Comparison of ENCODE assay signal across 35 cellular contexts in the genomic region with DNA sequence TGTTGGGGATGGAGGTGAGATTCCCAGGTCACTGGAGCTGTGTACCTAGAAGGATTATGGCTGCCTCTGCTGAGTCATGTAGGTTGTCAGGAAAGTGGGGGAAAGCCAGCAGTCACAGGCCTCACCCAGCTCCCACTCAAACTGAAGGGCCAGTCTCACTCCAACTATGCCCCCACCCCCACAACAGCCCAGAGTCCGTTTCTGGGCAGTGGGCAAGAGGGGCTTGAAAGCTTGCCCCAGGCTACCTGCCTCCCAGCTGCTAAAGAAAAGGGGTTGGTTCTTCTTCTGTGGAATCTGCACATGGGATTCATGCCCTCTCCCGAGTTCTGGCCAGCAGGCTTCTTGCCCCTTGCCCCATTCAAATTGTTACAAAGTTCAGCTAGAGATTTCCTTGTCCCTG.
"Had no signal": no experiment of that assay in that cellular context is flagged by ENCODE, and none has a peak within 500 bp of the region (broad histone marks: within the 10 kb centered on the region; RNA-seq: fewer than 3 reads in every experiment).

No MANE protein-coding gene starts in this region.

- H3K4me3 ChIP-seq: MG63 had no signal

- DNase-seq: Karpas-422, Kasumi-1, MG63, MM.1S, MV-4-11, NCI-H1048, NCI-H1092, NCI-H1092 treated with DMSO at 0.1 percent for 48 hours, NCI-H1105, NCI-H1105 treated with DMSO at 0.1 percent for 48 hours, NCI-H1417, NCI-H1417 treated with DMSO at 0.1 percent for 48 hours, NCI-H1436, NCI-H1436 treated with DMSO at 0.1 percent for 48 hours, NCI-H146, NCI-H1694, NCI-H1694 treated with DMSO at 0.1 percent for 48 hours, NCI-H187, NCI-H187 treated with DMSO at 0.1 percent for 48 hours, NCI-H1930, NCI-H2029, NCI-H2029 treated with DMSO at 0.1 percent for 48 hours, NCI-H2081, NCI-H2081 treated with DMSO at 0.1 percent for 48 hours, NCI-H2107, NCI-H2171, NCI-H2171 treated with DMSO at 0.1 percent for 48 hours, NCI-H2227 treated with DMSO at 0.1 percent for 48 hours, NCI-H226, NCI-H345, NCI-H446, NCI-H446 treated with DMSO at 0.1 percent for 48 hours, NCI-H510A, NCI-H510A treated with DMSO at 0.1 percent for 48 hours, NCI-H524 had no signal

- H3K27me3 ChIP-seq: MG63 had no signal

- H3K36me3 ChIP-seq: MG63 had no signal
